Comparison of ENCODE assay signal across 22 cellular contexts in the genomic region with DNA sequence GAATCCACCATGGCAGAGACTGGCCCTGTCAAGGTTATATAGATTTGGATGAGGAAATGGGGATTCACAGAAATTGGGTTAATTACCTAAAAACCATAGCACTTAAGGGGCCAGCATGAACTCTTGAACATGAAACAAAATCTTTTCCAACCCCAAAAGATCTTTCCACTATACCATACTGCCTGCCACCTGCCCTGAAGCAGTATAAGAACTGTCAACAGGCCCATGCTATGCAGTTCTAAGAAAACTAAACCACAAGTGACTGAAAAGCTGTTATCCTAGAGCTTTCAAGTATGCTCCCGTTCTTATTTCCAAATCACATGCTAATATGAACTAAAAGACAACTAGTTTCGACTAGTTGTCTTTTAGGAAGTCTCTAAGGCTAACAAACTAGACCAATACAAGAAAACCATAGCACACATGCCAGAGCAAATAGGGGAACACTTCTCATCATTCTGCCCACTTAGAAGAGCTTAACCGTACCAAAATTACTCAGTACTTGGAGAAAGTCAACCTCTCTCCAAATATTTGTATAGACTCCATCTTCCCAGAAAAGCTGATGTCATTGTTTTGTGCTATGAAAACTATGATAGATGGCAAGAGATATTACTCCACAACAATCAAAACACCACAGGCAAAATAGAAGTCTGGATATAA. TPM values are rescaled to one million over a fixed set of nuclear protein-coding genes. Genes with fewer than 3 reads are reported as not detected.
DNase-seq lines count a peak whose midpoint lies in the region; ATAC-seq and TF ChIP-seq lines count a peak whose summit lies in the region.
"Had no signal": no experiment of that assay in that cellular context is flagged by ENCODE, and none has a peak within 500 bp of the region (broad histone marks: within the 10 kb centered on the region; RNA-seq: fewer than 3 reads in every experiment).

No MANE protein-coding gene starts in this region.

- DNase-seq in DMS79 (lab: John Stamatoyannopoulos, UW), result peak; percentile 73
- no peak for DNase-seq in GM23338 (ENCODE audit: low spot score)
- peak; percentile 30 for DNase-seq in activated CD8-positive, alpha-beta T cell treated with anti-CD3 and anti-CD28 coated beads, Interleukin-2, amount 10 ng/mL, durations not matched to agents 7 days and 5 days
- DNase-seq in naive thymus-derived CD4-positive, alpha-beta T cell, result no peak
- DNase-seq in activated CD4-positive, CD25-positive, alpha-beta regulatory T cell (lab: John Stamatoyannopoulos, UW), result no peak
- no peak for DNase-seq in inferior parietal cortex (ENCODE audit: extremely low spot score)
- DNase-seq in glutamatergic neuron, result no peak
- DNase-seq: activated B cell treated with CpG ODN at 0.5 μM for 24 hours, AML-193, Caco-2, gastrocnemius medialis, kidney glomerular epithelial cell, mesendoderm, NCI-H1436, NCI-H2171, NCI-H69, PC-3, SHP77 treated with DMSO at 0.1 percent for 48 hours, transverse colon had no signal

- H3K27ac Mint-ChIP-seq in GM23338 (no peak overlapping the region; the same call in 1 of the 2 replicates), glutamatergic neuron (ENCODE audit: unreplicated experiment) (no peak overlapping the region)
- H3K27ac Mint-ChIP-seq in activated CD8-positive, alpha-beta T cell treated with anti-CD3 and anti-CD28 coated beads, Interleukin-2, amount 10 ng/mL, durations not matched to agents 7 days and 5 days, result peak overlapping the region; percentile 39
- H3K27ac Mint-ChIP-seq in naive thymus-derived CD4-positive, alpha-beta T cell, result peak overlapping the region in 7 of 9 donors; percentile 1 to 75 (median 29)
- H3K27ac Mint-ChIP-seq: activated B cell treated with CpG ODN at 0.5 μM for 24 hours; natural killer cell treated with Interleukin-12 subunit alpha and Interleukin-12 subunit beta and Interleukin-15 and Interleukin-18, amount 100 ng/mL, for 72 hours; stimulated activated memory B cell treated with anti-CD40 and anti-IgM and Interleukin-4, amounts not matched to agents 10 μg/mL and 1 μg/mL and 100 μg/mL, for 72 hours had no signal

- no peak overlapping the region for H3K4me2 ChIP-seq in GM23338

- H3K4me3 Mint-ChIP-seq in GM23338, result no peak overlapping the region
- no peak overlapping the region for H3K4me3 Mint-ChIP-seq in activated CD8-positive, alpha-beta T cell treated with anti-CD3 and anti-CD28 coated beads, Interleukin-2, amount 10 ng/mL, durations not matched to agents 7 days and 5 days
- H3K4me3 Mint-ChIP-seq in naive thymus-derived CD4-positive, alpha-beta T cell, result peak overlapping the region in 1 of 10 donors; percentile 21
- H3K4me3 Mint-ChIP-seq in glutamatergic neuron (ENCODE audit: unreplicated experiment), result no peak overlapping the region
- H3K4me3 Mint-ChIP-seq: activated B cell treated with CpG ODN at 0.5 μM for 24 hours; natural killer cell treated with Interleukin-12 subunit alpha and Interleukin-12 subunit beta and Interleukin-15 and Interleukin-18, amount 100 ng/mL, for 72 hours; stimulated activated memory B cell treated with anti-CD40 and anti-IgM and Interleukin-4, amounts not matched to agents 10 μg/mL and 1 μg/mL and 100 μg/mL, for 72 hours had no signal

- peak overlapping the region; percentile 12; the same call in 1 of the 2 replicates for H3K27ac ChIP-seq in GM23338 (ENCODE audit: low read depth)
- no peak overlapping the region for H3K27ac ChIP-seq in naive thymus-derived CD4-positive, alpha-beta T cell (ENCODE audit: low read depth, low read length)
- H3K27ac ChIP-seq: gastrocnemius medialis, transverse colon had no signal

- peaks cover 6% of the 10 kb centered on the region; the same call in 1 of the 2 replicates for H4K20me1 ChIP-seq in GM23338 (replicated peaks; ENCODE audit: insufficient read depth)

- H3K9me3 Mint-ChIP-seq in GM23338, result no peaks in the 10 kb centered on the region
- H3K9me3 Mint-ChIP-seq in activated CD8-positive, alpha-beta T cell treated with anti-CD3 and anti-CD28 coated beads, Interleukin-2, amount 10 ng/mL, durations not matched to agents 7 days and 5 days (ENCODE audit: insufficient read depth), result no peaks in the 10 kb centered on the region
- peaks cover 0 to 2% (median 0%) of the 10 kb centered on the region in 11 donors for H3K9me3 Mint-ChIP-seq in naive thymus-derived CD4-positive, alpha-beta T cell
- H3K9me3 Mint-ChIP-seq in glutamatergic neuron (ENCODE audit: unreplicated experiment), result peaks cover 3% of the 10 kb centered on the region
- H3K9me3 Mint-ChIP-seq: activated B cell treated with CpG ODN at 0.5 μM for 24 hours; natural killer cell treated with Interleukin-12 subunit alpha and Interleukin-12 subunit beta and Interleukin-15 and Interleukin-18, amount 100 ng/mL, for 72 hours; stimulated activated memory B cell treated with anti-CD40 and anti-IgM and Interleukin-4, amounts not matched to agents 10 μg/mL and 1 μg/mL and 100 μg/mL, for 72 hours had no signal

- H3K9me2 ChIP-seq in GM23338 (ENCODE audit: insufficient read depth), result no peaks in the 10 kb centered on the region

- H3K4me1 ChIP-seq in GM23338 (ENCODE audit: insufficient read depth), result no peaks in the 10 kb centered on the region
- H3K4me1 ChIP-seq in naive thymus-derived CD4-positive, alpha-beta T cell (ENCODE audit: control insufficient read depth in 2 of 2, insufficient read depth in 2 of 2, low read length in 2 of 2), result no peaks in the 10 kb centered on the region
- H3K4me1 ChIP-seq: Caco-2, gastrocnemius medialis, transverse colon had no signal

- H2AFZ ChIP-seq in GM23338, result no peak overlapping the region

- POLR2A ChIA-PET in activated CD8-positive, alpha-beta T cell treated with anti-CD3 and anti-CD28 coated beads, Interleukin-2, amount 10 ng/mL, durations not matched to agents 7 days and 5 days (lab: Charles Lee), result interaction anchor here (0.7 to 0.8 kb wide), 2 partner anchors 26 to 1042 kb away, joined by 3 to 4 read pairs; no protein-coding TSS in a partner anchor
- POLR2A ChIA-PET in naive thymus-derived CD4-positive, alpha-beta T cell (lab: Charles Lee), result interaction anchor here (1.2 kb wide), 1 partner anchor 9 kb away, joined by 3 read pairs; no protein-coding TSS in a partner anchor

- intact Hi-C loops in naive thymus-derived CD4-positive, alpha-beta T cell (cut with micrococcal nuclease), result loop anchor here in 1 of 2 donors (2.0 to 10.0 kb wide), 3 partner anchors 19 to 89 kb away; partner anchors contain the start of gene HSPH1

- H3K79me2 ChIP-seq in GM23338 (replicated peaks; ENCODE audit: insufficient read depth), result no peaks in the 10 kb centered on the region

- H3F3A ChIP-seq in GM23338 (replicated peaks; ENCODE audit: low read depth), result no peaks in the 10 kb centered on the region

- H3K36me3 Mint-ChIP-seq in GM23338 (ENCODE audit: low read depth), result peaks cover 29% of the 10 kb centered on the region
- H3K36me3 Mint-ChIP-seq in activated CD8-positive, alpha-beta T cell treated with anti-CD3 and anti-CD28 coated beads, Interleukin-2, amount 10 ng/mL, durations not matched to agents 7 days and 5 days (ENCODE audit: low read depth), result peaks cover 52% of the 10 kb centered on the region
- H3K36me3 Mint-ChIP-seq in naive thymus-derived CD4-positive, alpha-beta T cell, result peaks cover 9 to 40% (median 26%) of the 10 kb centered on the region in 5 donors
- H3K36me3 Mint-ChIP-seq in glutamatergic neuron (ENCODE audit: unreplicated experiment), result no peaks in the 10 kb centered on the region

- CTCF ChIA-PET in activated CD8-positive, alpha-beta T cell treated with anti-CD3 and anti-CD28 coated beads, Interleukin-2, amount 10 ng/mL, durations not matched to agents 7 days and 5 days (lab: Charles Lee), result interaction anchor here (0.7 to 1.0 kb wide), 2 partner anchors 11 to 13 kb away, joined by 3 read pairs; no protein-coding TSS in a partner anchor
- CTCF ChIA-PET in naive thymus-derived CD4-positive, alpha-beta T cell (lab: Charles Lee), result no interaction called here

- TF ChIP-seq CTCF in GM23338 (conservative IDR thresholded peaks at IDR 0.05; ENCODE audit: low read depth in 2 of 2) (no peak), glutamatergic neuron (IDR thresholded peaks at IDR 0.05; ENCODE audit: partially characterized antibody, unreplicated experiment) (no peak)

- H3K27me3 Mint-ChIP-seq in GM23338 (ENCODE audit: insufficient read depth, low read depth, poor library complexity) (no peaks in the 10 kb centered on the region), glutamatergic neuron (ENCODE audit: unreplicated experiment) (no peaks in the 10 kb centered on the region)
- H3K27me3 Mint-ChIP-seq in activated CD8-positive, alpha-beta T cell treated with anti-CD3 and anti-CD28 coated beads, Interleukin-2, amount 10 ng/mL, durations not matched to agents 7 days and 5 days (ENCODE audit: low read depth), result no peaks in the 10 kb centered on the region
- H3K27me3 Mint-ChIP-seq in naive thymus-derived CD4-positive, alpha-beta T cell, result peaks cover 0 to 2% (median 0%) of the 10 kb centered on the region in 5 donors
- H3K27me3 Mint-ChIP-seq: activated B cell treated with CpG ODN at 0.5 μM for 24 hours had no signal

- H3K36me3 ChIP-seq in GM23338 (ENCODE audit: insufficient read depth), result peaks cover 31% of the 10 kb centered on the region
- peaks cover 4 to 35% (median 16%) of the 10 kb centered on the region in 3 experiments for H3K36me3 ChIP-seq in naive thymus-derived CD4-positive, alpha-beta T cell (ENCODE audit: control insufficient read depth in 2 of 3, insufficient read depth in 3 of 3, low read length in 3 of 3)

- ATAC-seq in GM23338, result no peak
- peak; percentile 38 for ATAC-seq in activated CD8-positive, alpha-beta T cell treated with anti-CD3 and anti-CD28 coated beads, Interleukin-2, amount 10 ng/mL, durations not matched to agents 7 days and 5 days
- peak; percentile 21 for ATAC-seq in naive thymus-derived CD4-positive, alpha-beta T cell
- ATAC-seq: gastrocnemius medialis; natural killer cell treated with Interleukin-12 subunit alpha and Interleukin-12 subunit beta and Interleukin-15 and Interleukin-18, amount 100 ng/mL, for 72 hours; PC-3; sciatic nerve; stimulated activated memory B cell treated with anti-CD40 and anti-IgM and Interleukin-4, amounts not matched to agents 10 μg/mL and 1 μg/mL and 100 μg/mL, for 72 hours had no signal

- H3K4me3 ChIP-seq in GM23338, result no peak overlapping the region
- no peak overlapping the region for H3K4me3 ChIP-seq in naive thymus-derived CD4-positive, alpha-beta T cell (ENCODE audit: low read length)
- H3K4me3 ChIP-seq: gastrocnemius medialis, transverse colon had no signal

- H3K9me3 ChIP-seq in naive thymus-derived CD4-positive, alpha-beta T cell (ENCODE audit: control insufficient read depth in 2 of 3, low read length in 3 of 3), result no peaks in the 10 kb centered on the region
- H3K9me3 ChIP-seq: Caco-2, gastrocnemius medialis, transverse colon had no signal

- H3K27me3 ChIP-seq in GM23338 (ENCODE audit: insufficient read depth), result no peaks in the 10 kb centered on the region
- no peaks in the 10 kb centered on the region for H3K27me3 ChIP-seq in naive thymus-derived CD4-positive, alpha-beta T cell (ENCODE audit: control insufficient read depth in 2 of 2, insufficient read depth in 2 of 2, low read length in 2 of 2)
- H3K27me3 ChIP-seq: gastrocnemius medialis, transverse colon had no signal

- peaks cover 3% of the 10 kb centered on the region; the same call in 2 of the 3 replicates for H3K4me1 Mint-ChIP-seq in GM23338
- peaks cover 40% of the 10 kb centered on the region for H3K4me1 Mint-ChIP-seq in activated CD8-positive, alpha-beta T cell treated with anti-CD3 and anti-CD28 coated beads, Interleukin-2, amount 10 ng/mL, durations not matched to agents 7 days and 5 days (ENCODE audit: low read depth)
- H3K4me1 Mint-ChIP-seq in naive thymus-derived CD4-positive, alpha-beta T cell, result peaks cover 3 to 49% (median 30%) of the 10 kb centered on the region in 7 donors
- peaks cover 10% of the 10 kb centered on the region for H3K4me1 Mint-ChIP-seq in glutamatergic neuron (ENCODE audit: low read depth, unreplicated experiment)

RNA-seq across cellular contexts. Expression of gene HSPH1, which starts 27.5 kb away (rescaled TPM):
- total RNA-seq in GM23338 (2014; rRNA removed; shearing (Covaris generic)), result 98.0 and 112 TPM in 2 replicates
- polyA plus RNA-seq in GM23338 (2016; fragmentation: Nextera tagmentation; extraction: Ambion mirVana), result 142 and 147 TPM in 2 replicates
- total RNA-seq in activated CD8-positive, alpha-beta T cell treated with anti-CD3 and anti-CD28 coated beads, Interleukin-2, amount 10 ng/mL, durations not matched to agents 7 days and 5 days, result 100 to 1,000 TPM; 139 to 140 TPM
- total RNA-seq in naive thymus-derived CD4-positive, alpha-beta T cell, result 100 to 1,000 TPM in 3 of 5 experiments, 10 to 100 TPM in 2; 65.5 to 154 (median 107) TPM
- polyA plus RNA-seq in naive thymus-derived CD4-positive, alpha-beta T cell, result 10 to 100 TPM; 36.6 to 66.3 TPM
- total RNA-seq in glutamatergic neuron (ENCODE audit: unreplicated experiment), result 114 TPM

Comparison
In these comparisons a context has a peak if more than half of its experiments do, and no peak if none do; other contexts are left out.
1. DNase-seq: peak in DMS79 (single experiment) and activated CD8-positive, alpha-beta T cell treated with anti-CD3 and anti-CD28 coated beads, Interleukin-2, amount 10 ng/mL, durations not matched to agents 7 days and 5 days (single experiment); none in GM23338 (single experiment), naive thymus-derived CD4-positive, alpha-beta T cell (0 of 9), activated CD4-positive, CD25-positive, alpha-beta regulatory T cell (0 of 4), inferior parietal cortex (single experiment) and glutamatergic neuron (single experiment).
2. H3K27ac Mint-ChIP-seq: peak in activated CD8-positive, alpha-beta T cell treated with anti-CD3 and anti-CD28 coated beads, Interleukin-2, amount 10 ng/mL, durations not matched to agents 7 days and 5 days (single experiment) and naive thymus-derived CD4-positive, alpha-beta T cell (7 of 9); none in GM23338 (single experiment) and glutamatergic neuron (single experiment).